Comparison of ENCODE assay signal across 8 cellular contexts in the genomic region with DNA sequence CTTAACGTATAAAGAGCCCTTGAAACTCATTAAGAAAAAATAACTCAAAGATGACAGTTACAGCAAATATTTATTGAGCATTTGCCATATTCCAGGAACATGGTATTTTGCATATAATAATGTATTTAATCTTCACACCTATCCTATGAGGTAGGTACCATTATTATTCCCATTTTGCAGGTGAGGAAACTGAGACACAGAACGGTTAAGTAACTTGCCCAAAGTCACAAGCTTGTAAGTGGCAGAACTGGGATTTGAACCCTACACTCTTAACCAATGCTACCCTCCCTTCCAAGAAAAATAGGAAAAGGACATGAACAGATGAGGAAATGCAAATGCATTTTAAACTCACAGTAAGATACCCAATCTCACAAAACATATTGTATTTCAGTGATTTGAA.
"Had no signal": no experiment of that assay in that cellular context is flagged by ENCODE, and none has a peak within 500 bp of the region (broad histone marks: within the 10 kb centered on the region; RNA-seq: fewer than 3 reads in every experiment).

No MANE protein-coding gene starts in this region.

- ATAC-seq: GM12878 had no signal

- DNase-seq: GDM1, GF-D8 had no signal

- H3K4me3 ChIP-seq: GM12878 had no signal

- FAIRE-seq: G401.6, GM12878, GM12891, GM12892, GM18507, GM19239 had no signal
